11 cellular contexts compared by ENCODE assay signal in genomic region chr10:87054373-87055295, GRCh38. TPM values are rescaled to one million over a fixed set of nuclear protein-coding genes. Genes with fewer than 3 reads are reported as not detected.
DNase-seq lines count a peak whose midpoint lies in the region; ATAC-seq and TF ChIP-seq lines count a peak whose summit lies in the region.
"Had no signal": no experiment of that assay in that cellular context is flagged by ENCODE, and none has a peak within 500 bp of the region (broad histone marks: within the 10 kb centered on the region; RNA-seq: fewer than 3 reads in every experiment).

No MANE protein-coding gene starts in this region.

- intact Hi-C loops in Panc1 (cut with micrococcal nuclease; ENCODE audit: unreplicated experiment), result no loop called here

- H3K4me3 ChIP-seq in Panc1 (ENCODE audit: low read depth in 2 of 2, low read length in 2 of 2), result no peak overlapping the region
- no peak overlapping the region for H3K4me3 ChIP-seq in skeletal muscle tissue (ENCODE audit: low read length in 3 of 3)

- CTCF ChIA-PET in Panc1 (lab: Charles Lee), result no interaction called here

- ATAC-seq in GM19452 (IDR thresholded peaks at IDR 0.05; ENCODE audit: unreplicated experiment), result peak; percentile 54
- peak; percentile 77 for ATAC-seq in Panc1
- no peak for ATAC-seq in HG03432 (IDR thresholded peaks at IDR 0.05; ENCODE audit: unreplicated experiment)
- no peak for ATAC-seq in HG03342 (IDR thresholded peaks at IDR 0.05; ENCODE audit: unreplicated experiment)

- no peak for TF ChIP-seq CTCF in Panc1 (IDR thresholded peaks at IDR 0.05)

- in situ Hi-C loops in Panc1 (cut with HindIII; ENCODE audit: low pct_unique_long_range_greater_than_20kb, low sequenced_read_pairs), result no loop called here

- H3K27me3 ChIP-seq in Panc1 (ENCODE audit: control insufficient read depth, insufficient read depth, low read length) (no peaks in the 10 kb centered on the region), skeletal muscle tissue (ENCODE audit: control insufficient read depth in 3 of 3, insufficient read depth in 3 of 3, low read length in 3 of 3) (no peaks in the 10 kb centered on the region)

- POLR2A ChIA-PET in Panc1 (lab: Charles Lee), result no interaction called here

- H3K27ac ChIP-seq in Panc1 (ENCODE audit: low read length), result no peak overlapping the region
- peak overlapping the region; percentile 29 for H3K27ac ChIP-seq in skeletal muscle tissue (ENCODE audit: low read depth, low read length)

- H3K9ac ChIP-seq in skeletal muscle tissue (ENCODE audit: low read depth in 1 of 3, low read length in 3 of 3), result no peak overlapping the region

- H3K9me3 ChIP-seq in Panc1 (ENCODE audit: control insufficient read depth, insufficient read depth, low read depth, low read length) (no peaks in the 10 kb centered on the region), skeletal muscle tissue (ENCODE audit: control insufficient read depth in 3 of 3, low read length in 3 of 3) (no peaks in the 10 kb centered on the region)

- peaks cover 23% of the 10 kb centered on the region for H3K36me3 ChIP-seq in Panc1 (ENCODE audit: control insufficient read depth, insufficient read depth, low read length)
- peaks cover 18 to 49% (median 38%) of the 10 kb centered on the region in 3 donors for H3K36me3 ChIP-seq in skeletal muscle tissue (ENCODE audit: control insufficient read depth in 3 of 3, insufficient read depth in 3 of 3, low read length in 3 of 3)

- no peak for DNase-seq in Panc1 (ENCODE audit: low read depth, low spot score)
- DNase-seq in foreskin melanocyte, result peak; percentile 23
- no peak for DNase-seq in NCI-H2029 treated with DMSO at 0.1 percent for 48 hours (lab: John Stamatoyannopoulos, UW)
- DNase-seq in DMS153 treated with DMSO at 0.1 percent for 48 hours (lab: John Stamatoyannopoulos, UW; ENCODE audit: unreplicated experiment), result no peak
- DNase-seq: activated naive CD8-positive, alpha-beta T cell treated with anti-CD3 and anti-CD28 coated beads, Interleukin-2, amount 10 ng/mL, durations not matched to agents 7 days and 5 days; naive B cell; NCI-H526 treated with DMSO at 0.1 percent for 48 hours had no signal

- H3K4me1 ChIP-seq in Panc1 (ENCODE audit: control insufficient read depth, insufficient read depth, low read length) (no peaks in the 10 kb centered on the region), skeletal muscle tissue (ENCODE audit: control insufficient read depth in 3 of 3, insufficient read depth in 3 of 3, low read length in 3 of 3) (peaks cover 0 to 7% (median 2%) of the 10 kb centered on the region in 3 donors)

- no TSS peak for BruUV-seq in Panc1 (replicated peaks; lab: Mats Ljungman, UMichigan)

RNA-seq across cellular contexts. Expression of gene FAM25A, which starts 34.5 kb away (rescaled TPM):
- not detected for total RNA-seq in Panc1 (2021; ENCODE audit: unreplicated experiment)
- not detected for polyA plus RNA-seq in Panc1 (2012; ENCODE audit: insufficient read length)
- total RNA-seq in skeletal muscle tissue, result not detected
- total RNA-seq: activated naive CD8-positive, alpha-beta T cell treated with anti-CD3 and anti-CD28 coated beads, Interleukin-2, amount 10 ng/mL, durations not matched to agents 7 days and 5 days had no signal

RNA-seq across cellular contexts. Expression of gene GLUD1, which starts 40.0 kb away (rescaled TPM):
- total RNA-seq in Panc1 (2021; ENCODE audit: unreplicated experiment) (138 TPM), skeletal muscle tissue (108 TPM)
- 102 TPM for polyA plus RNA-seq in Panc1 (2012; ENCODE audit: insufficient read length)

RNA-seq across cellular contexts. Expression of gene SHLD2, which starts 40.4 kb away (rescaled TPM):
- 45.2 TPM for total RNA-seq in Panc1 (2021; ENCODE audit: unreplicated experiment)
- 30.5 TPM for polyA plus RNA-seq in Panc1 (2012; ENCODE audit: insufficient read length)
- 19.3 TPM for total RNA-seq in skeletal muscle tissue

Comparison
In these comparisons a context has a peak if more than half of its experiments do, and no peak if none do; other contexts are left out.
1. ATAC-seq: peak in GM19452 (single experiment) and Panc1 (single experiment); none in HG03432 (single experiment) and HG03342 (single experiment).